In the genomic region with DNA sequence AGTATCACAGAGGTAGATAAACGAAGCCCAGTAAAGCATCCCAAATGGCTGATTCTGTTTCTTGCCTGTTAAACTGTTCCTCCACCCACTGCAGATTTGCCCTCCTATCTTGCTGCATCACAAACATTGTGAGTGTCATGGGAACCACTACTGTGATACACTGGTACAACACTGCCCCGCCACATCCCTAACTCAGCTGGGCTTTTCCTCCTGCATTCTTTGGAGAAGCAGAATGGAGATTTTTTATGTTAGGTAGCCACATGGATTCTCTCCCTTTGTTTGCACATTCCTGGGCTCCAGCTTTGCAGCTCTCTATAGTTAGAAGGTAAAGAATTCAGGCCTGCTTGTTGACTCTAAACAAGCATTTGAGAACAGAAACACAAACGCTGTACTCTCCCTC, we compare ENCODE assay signal across 11 cellular contexts.
A peak's percentile ranks its signal among the peaks of the same experiment; 100 is the strongest.
DNase-seq lines count a peak whose midpoint lies in the region; ATAC-seq, FAIRE-seq and TF ChIP-seq lines count a peak whose summit lies in the region.
"Had no signal": no experiment of that assay in that cellular context is flagged by ENCODE, and none has a peak within 500 bp of the region (broad histone marks: within the 10 kb centered on the region; RNA-seq: fewer than 3 reads in every experiment).

No MANE protein-coding gene starts in this region.

- no TSS peak for BruUV-seq in K562 (replicated peaks; lab: Mats Ljungman, UMichigan)

- H3K9me1 ChIP-seq in K562 (ENCODE audit: control insufficient read depth, insufficient read depth, low read length): no peaks in the 10 kb centered on the region

- no peak for TF ChIP-seq RAD21 in K562 (CRISPR knock-in tag; conservative IDR thresholded peaks at IDR 0.05 in 1 of 2, IDR thresholded peaks at IDR 0.05 in 1 of 2)

- TF ChIP-seq CTCF in AG04449 (IDR thresholded peaks at IDR 0.05; ENCODE audit: insufficient read depth, low read length, missing control alignments): no peak
- no peak for TF ChIP-seq CTCF in HEK293 (tag by site-specific recombination; IDR thresholded peaks at IDR 0.05)
- no peak for TF ChIP-seq CTCF in K562 (IDR thresholded peaks at IDR 0.05 in 2 of 3, conservative IDR thresholded peaks at IDR 0.05 in 1 of 3; ENCODE audit: insufficient read depth in 2 of 3, low read depth in 1 of 3, low read length in 3 of 3)

- no peak overlapping the region for H3K9ac ChIP-seq in K562 (ENCODE audit: insufficient read depth in 1 of 2, low read depth in 2 of 2, low read length in 2 of 2)

- H3K4me3 ChIP-seq in AG04449 (ENCODE audit: low read depth, low read length) (no peak overlapping the region), HEK293 (ENCODE audit: low read depth, low read length) (no peak overlapping the region), K562 (no peak overlapping the region)
- H3K4me3 ChIP-seq: body of pancreas had no signal

- no peak for FAIRE-seq in K562 (lab: Jason Lieb, UNC)
- no peak for FAIRE-seq in GM19239 (lab: Jason Lieb, UNC)

- H3K36me3 ChIP-seq in HEK293 (ENCODE audit: control insufficient read depth in 2 of 2, insufficient read depth in 1 of 2, low read length in 2 of 2): peaks cover 0 to 6% of the 10 kb centered on the region in 2 experiments; a peak in 1 of 3 replicates
- H3K36me3 ChIP-seq in K562 (ENCODE audit: control insufficient read depth, insufficient read depth, low read length): peaks cover 16% of the 10 kb centered on the region; the same call in 1 of the 3 replicates

- in situ Hi-C loops in K562 (cut with MboI): no loop called here

- no peak for TF ChIP-seq EP300 in K562 (IDR thresholded peaks at IDR 0.05; ENCODE audit: low read length)

- ATAC-seq in K562: no peak
- no peak for ATAC-seq in GM19023 (IDR thresholded peaks at IDR 0.05; ENCODE audit: unreplicated experiment)
- ATAC-seq in HG03460 (IDR thresholded peaks at IDR 0.05; ENCODE audit: unreplicated experiment): no peak
- ATAC-seq: body of pancreas; naive thymus-derived CD4-positive, alpha-beta T cell had no signal

- no peak overlapping the region for H3K27ac ChIP-seq in HEK293 (ENCODE audit: extremely low read depth, low read depth, low read length)
- H3K27ac ChIP-seq in K562 (ENCODE audit: extremely low read depth, low read depth, low read length): no peak overlapping the region
- H3K27ac ChIP-seq: body of pancreas had no signal

- no peaks in the 10 kb centered on the region for H3K9me3 ChIP-seq in HEK293 (ENCODE audit: control insufficient read depth, insufficient read depth, low read depth, low read length)
- H3K9me3 ChIP-seq in K562 (replicated peaks; ENCODE audit: control insufficient read depth, insufficient read depth, low read depth, low read length): no peaks in the 10 kb centered on the region
- H3K9me3 ChIP-seq: body of pancreas had no signal

- H3K4me2 ChIP-seq in K562 (ENCODE audit: insufficient read depth, low read length): no peak overlapping the region

- no peaks in the 10 kb centered on the region for H3K27me3 ChIP-seq in K562 (ENCODE audit: control insufficient read depth in 2 of 2, insufficient read depth in 2 of 2, low read length in 2 of 2)
- H3K27me3 ChIP-seq: body of pancreas had no signal

- POLR2A ChIA-PET in AG04449 (lab: Yijun Ruan, JAX) (no interaction called here), HEK293 (lab: Yijun Ruan, JAX) (no interaction called here), K562 (lab: Yijun Ruan, JAX) (no interaction called here)

- no peaks in the 10 kb centered on the region for H3K79me2 ChIP-seq in K562 (ENCODE audit: control insufficient read depth, insufficient read depth, low read length)

- DNase-seq in AG04449 (ENCODE audit: low read depth, low spot score) (peak; percentile 7), K562 (ENCODE audit: extremely low read depth in 1 of 4, low spot score in 3 of 4) (no peak), iPS-NIHi11 (ENCODE audit: low spot score) (peak; percentile 70), GM19239 (ENCODE audit: insufficient read length, low spot score) (no peak), 8988T (no peak)
- DNase-seq: body of pancreas; naive thymus-derived CD4-positive, alpha-beta T cell; stimulated activated CD4-positive, alpha-beta T cell treated with anti-CD3 and anti-CD28 coated beads, Interleukin-2, amount 100 ng/mL, for 24 hours had no signal

- intact Hi-C loops in K562 (cut with micrococcal nuclease): no loop called here

- peaks cover 6% of the 10 kb centered on the region; the same call in 1 of the 2 replicates for H3K4me1 ChIP-seq in HEK293 (ENCODE audit: control insufficient read depth, insufficient read depth, low read length)
- no peaks in the 10 kb centered on the region for H3K4me1 ChIP-seq in K562 (replicated peaks in 1 of 2; ENCODE audit: control insufficient read depth in 2 of 2, insufficient read depth in 2 of 2, low read length in 2 of 2)

- H2AFZ ChIP-seq in K562 (ENCODE audit: low read depth, low read length): no peak overlapping the region

- TF ChIP-seq POLR2A in K562 (conservative IDR thresholded peaks at IDR 0.05): no peak

- no peaks in the 10 kb centered on the region; the same call in 1 of the 2 replicates for H4K20me1 ChIP-seq in K562 (replicated peaks; ENCODE audit: control insufficient read depth, insufficient read depth, low read length)

- WGBS in K562 (ENCODE audit: insufficient coverage, low coverage, missing lambda C conversion rate): 47% methylated on average over 3 of the region's 3 CpGs

- CTCF ChIA-PET in AG04449 (lab: Yijun Ruan, JAX): no interaction called here
- CTCF ChIA-PET in HEK293 (lab: Yijun Ruan, JAX): interaction anchor here (0.7 to 1.6 kb wide), 3 partner anchors 10 to 1508 kb away, joined by 4 to 6 read pairs (median 4); no protein-coding TSS in a partner anchor
- CTCF ChIA-PET in K562 (lab: Yijun Ruan, JAX; ENCODE audit: low intra/inter-chr PET ratio): no interaction called here

TF ChIP-seq in HEK293, 187 proteins besides CTCF, POLR2A, EP300 and RAD21:
- TF ChIP-seq, protein P1, sequence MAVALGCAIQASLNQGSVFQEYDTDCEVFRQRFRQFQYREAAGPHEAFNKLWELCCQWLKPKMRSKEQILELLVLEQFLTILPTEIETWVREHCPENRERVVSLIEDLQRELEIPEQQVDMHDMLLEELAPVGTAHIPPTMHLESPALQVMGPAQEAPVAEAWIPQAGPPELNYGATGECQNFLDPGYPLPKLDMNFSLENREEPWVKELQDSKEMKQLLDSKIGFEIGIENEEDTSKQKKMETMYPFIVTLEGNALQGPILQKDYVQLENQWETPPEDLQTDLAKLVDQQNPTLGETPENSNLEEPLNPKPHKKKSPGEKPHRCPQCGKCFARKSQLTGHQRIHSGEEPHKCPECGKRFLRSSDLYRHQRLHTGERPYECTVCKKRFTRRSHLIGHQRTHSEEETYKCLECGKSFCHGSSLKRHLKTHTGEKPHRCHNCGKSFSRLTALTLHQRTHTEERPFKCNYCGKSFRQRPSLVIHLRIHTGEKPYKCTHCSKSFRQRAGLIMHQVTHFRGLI (tag by site-specific recombination; IDR thresholded peaks at IDR 0.05): peak; percentile 100
- TF ChIP-seq ZFHX2 (tag by site-specific recombination; conservative IDR thresholded peaks at IDR 0.05): no peak

TF ChIP-seq in K562, 482 proteins besides CTCF, POLR2A, EP300 and RAD21:
- TF ChIP-seq NEUROD1 (IDR thresholded peaks at IDR 0.05; ENCODE audit: borderline replicate concordance, low read depth, low read length, partially characterized antibody): no peak
- peak; percentile 48 for TF ChIP-seq FOXJ2 (tag; IDR thresholded peaks at IDR 0.05)

Comparison
In these comparisons a context has a peak if more than half of its experiments do, and no peak if none do; other contexts are left out.
1. DNase-seq: peak in AG04449 (single experiment) and iPS-NIHi11 (single experiment); none in K562 (0 of 4), GM19239 (single experiment) and 8988T (single experiment).